Comparison of ENCODE assay signal across 22 cellular contexts in the genomic region with DNA sequence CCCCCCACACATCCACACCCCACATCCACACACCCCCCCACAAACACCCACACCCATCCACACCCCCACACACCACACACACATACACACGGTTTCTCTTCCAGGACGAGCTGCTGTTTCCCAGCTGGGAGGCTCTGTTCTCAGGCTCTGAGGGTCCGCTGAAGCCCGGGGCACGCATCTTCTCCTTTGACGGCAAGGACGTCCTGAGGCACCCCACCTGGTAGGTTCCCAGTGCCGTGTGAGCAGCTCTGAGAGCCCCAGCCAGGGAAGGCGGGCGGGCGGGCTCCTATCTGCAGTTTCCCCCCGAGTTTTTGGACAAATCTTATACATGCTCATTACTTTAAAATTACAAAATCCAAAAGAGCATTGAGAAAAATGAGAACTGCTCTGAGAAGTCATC. TPM values are rescaled to one million over a fixed set of nuclear protein-coding genes. Genes with fewer than 3 reads are reported as not detected.
DNase-seq lines count a peak whose midpoint lies in the region; ATAC-seq and TF ChIP-seq lines count a peak whose summit lies in the region.
"Had no signal": no experiment of that assay in that cellular context is flagged by ENCODE, and none has a peak within 500 bp of the region (broad histone marks: within the 10 kb centered on the region; RNA-seq: fewer than 3 reads in every experiment).

No MANE protein-coding gene starts in this region.

- H3K36me3 ChIP-seq in neutrophil = peaks cover 94% of the 10 kb centered on the region

- H3K27ac Mint-ChIP-seq in stimulated activated naive CD8-positive, alpha-beta T cell treated with anti-CD3 and anti-CD28 coated beads, Interleukin-15, amount 100 ng/mL, for 72 hours = peak overlapping the region; percentile 25 to 27
- no peak overlapping the region for H3K27ac Mint-ChIP-seq in activated CD4-positive, alpha-beta memory T cell treated with anti-CD3 and anti-CD28 coated beads, Interleukin-2, amount 10 ng/mL, durations not matched to agents 7 days and 5 days
- H3K27ac Mint-ChIP-seq: activated B cell treated with CpG ODN at 0.5 μM for 24 hours; activated CD4-positive, alpha-beta memory T cell treated with anti-CD3 and anti-CD28 coated beads for 36 hours; nephron; progenitor cell of endocrine pancreas had no signal

- H3K27ac ChIP-seq in neutrophil = peak overlapping the region; percentile 93
- H3K27ac ChIP-seq: A549, Peyer's patch, tibial nerve had no signal

- no peak overlapping the region for H3K4me3 Mint-ChIP-seq in stimulated activated naive CD8-positive, alpha-beta T cell treated with anti-CD3 and anti-CD28 coated beads, Interleukin-15, amount 100 ng/mL, for 72 hours
- H3K4me3 Mint-ChIP-seq in activated CD4-positive, alpha-beta memory T cell treated with anti-CD3 and anti-CD28 coated beads, Interleukin-2, amount 10 ng/mL, durations not matched to agents 7 days and 5 days = no peak overlapping the region
- H3K4me3 Mint-ChIP-seq: activated B cell treated with CpG ODN at 0.5 μM for 24 hours; activated CD4-positive, alpha-beta memory T cell treated with anti-CD3 and anti-CD28 coated beads for 36 hours; nephron had no signal

- peaks cover 2% of the 10 kb centered on the region for H3K36me3 Mint-ChIP-seq in activated CD4-positive, alpha-beta memory T cell treated with anti-CD3 and anti-CD28 coated beads, Interleukin-2, amount 10 ng/mL, durations not matched to agents 7 days and 5 days (ENCODE audit: low read depth)

- peaks cover 46 to 86% of the 10 kb centered on the region in 2 experiments for H3K4me1 ChIP-seq in neutrophil (ENCODE audit: control insufficient read depth in 1 of 2, insufficient read depth in 1 of 2, low read depth in 1 of 2, low read length in 1 of 2)
- H3K4me1 ChIP-seq: A549, Peyer's patch, tibial nerve had no signal

- CTCF ChIA-PET in activated CD4-positive, alpha-beta memory T cell treated with anti-CD3 and anti-CD28 coated beads, Interleukin-2, amount 10 ng/mL, durations not matched to agents 7 days and 5 days (lab: Charles Lee) = no interaction called here

- peaks cover 26% of the 10 kb centered on the region for H3K4me1 Mint-ChIP-seq in stimulated activated naive CD8-positive, alpha-beta T cell treated with anti-CD3 and anti-CD28 coated beads, Interleukin-15, amount 100 ng/mL, for 72 hours
- H3K4me1 Mint-ChIP-seq in activated CD4-positive, alpha-beta memory T cell treated with anti-CD3 and anti-CD28 coated beads, Interleukin-2, amount 10 ng/mL, durations not matched to agents 7 days and 5 days = peaks cover 5% of the 10 kb centered on the region
- H3K4me1 Mint-ChIP-seq: activated B cell treated with CpG ODN at 0.5 μM for 24 hours, nephron had no signal

- intact Hi-C loops in left ventricle myocardium superior (cut with micrococcal nuclease) = no loop called here

- TF ChIP-seq CTCF in neutrophil (IDR thresholded peaks at IDR 0.05) = no peak

- no peak for DNase-seq in stimulated activated naive CD8-positive, alpha-beta T cell treated with anti-CD3 and anti-CD28 coated beads, Interleukin-15, amount 100 ng/mL, for 72 hours
- no peak for DNase-seq in stimulated activated naive CD8-positive, alpha-beta T cell treated with anti-CD3 and anti-CD28 coated beads, Interleukin-15, Interleukin-2, amounts not matched to agents 100 U/mL and 50 U/mL, for 24 hours
- DNase-seq in left ventricle myocardium superior (peak; percentile 11), cerebellar cortex (ENCODE audit: low spot score) (no peak), NCI-H187 treated with DMSO at 0.1 percent for 48 hours (lab: John Stamatoyannopoulos, UW) (no peak)
- DNase-seq in activated CD4-positive, alpha-beta memory T cell treated with anti-CD3 and anti-CD28 coated beads, Interleukin-2, amount 10 ng/mL, durations not matched to agents 7 days and 5 days = no peak
- DNase-seq: activated B cell treated with CpG ODN at 0.5 μM for 24 hours; activated CD4-positive, alpha-beta memory T cell treated with anti-CD3 and anti-CD28 coated beads for 36 hours; cortex of kidney; NCI-H1092 treated with DMSO at 0.1 percent for 48 hours; NCI-H2107; Peyer's patch; SK-N-SH; stimulated activated CD4-positive, alpha-beta T cell treated with anti-CD3 and anti-CD28 coated beads, Interleukin-2, amount 100 ng/mL, for 48 hours; stimulated activated naive CD4-positive, alpha-beta T cell treated with Interleukin-2 at 50 U/mL for 16 hours had no signal

- no peaks in the 10 kb centered on the region for H3K27me3 Mint-ChIP-seq in stimulated activated naive CD8-positive, alpha-beta T cell treated with anti-CD3 and anti-CD28 coated beads, Interleukin-15, amount 100 ng/mL, for 72 hours
- H3K27me3 Mint-ChIP-seq in activated CD4-positive, alpha-beta memory T cell treated with anti-CD3 and anti-CD28 coated beads, Interleukin-2, amount 10 ng/mL, durations not matched to agents 7 days and 5 days = no peaks in the 10 kb centered on the region
- H3K27me3 Mint-ChIP-seq: activated B cell treated with CpG ODN at 0.5 μM for 24 hours; activated CD4-positive, alpha-beta memory T cell treated with anti-CD3 and anti-CD28 coated beads for 36 hours; progenitor cell of endocrine pancreas had no signal

- H3K9me3 ChIP-seq in neutrophil = no peaks in the 10 kb centered on the region
- H3K9me3 ChIP-seq: A549, Peyer's patch, SK-N-SH, tibial nerve had no signal

- H3K9me3 Mint-ChIP-seq in stimulated activated naive CD8-positive, alpha-beta T cell treated with anti-CD3 and anti-CD28 coated beads, Interleukin-15, amount 100 ng/mL, for 72 hours = no peaks in the 10 kb centered on the region
- H3K9me3 Mint-ChIP-seq in activated CD4-positive, alpha-beta memory T cell treated with anti-CD3 and anti-CD28 coated beads, Interleukin-2, amount 10 ng/mL, durations not matched to agents 7 days and 5 days = no peaks in the 10 kb centered on the region
- H3K9me3 Mint-ChIP-seq: activated B cell treated with CpG ODN at 0.5 μM for 24 hours; activated CD4-positive, alpha-beta memory T cell treated with anti-CD3 and anti-CD28 coated beads for 36 hours; nephron had no signal

- H3K4me3 ChIP-seq in neutrophil (ENCODE audit: low read depth in 1 of 2, low read length in 1 of 2) = no peak overlapping the region
- H3K4me3 ChIP-seq: A549, Peyer's patch, smooth muscle cell, tibial nerve had no signal

- H3K27me3 ChIP-seq in neutrophil = no peaks in the 10 kb centered on the region
- H3K27me3 ChIP-seq: Peyer's patch, tibial nerve had no signal

- no peak for ATAC-seq in stimulated activated naive CD8-positive, alpha-beta T cell treated with anti-CD3 and anti-CD28 coated beads, Interleukin-15, amount 100 ng/mL, for 72 hours
- no peak for ATAC-seq in stimulated activated naive CD8-positive, alpha-beta T cell treated with anti-CD3 and anti-CD28 coated beads, Interleukin-15, Interleukin-2, amounts not matched to agents 100 U/mL and 50 U/mL, for 24 hours
- ATAC-seq in left ventricle myocardium superior (no peak), GM18907 (IDR thresholded peaks at IDR 0.05; ENCODE audit: unreplicated experiment) (no peak)
- ATAC-seq: A549 had no signal

- POLR2A ChIA-PET in activated CD4-positive, alpha-beta memory T cell treated with anti-CD3 and anti-CD28 coated beads, Interleukin-2, amount 10 ng/mL, durations not matched to agents 7 days and 5 days (lab: Charles Lee) = no interaction called here

RNA-seq across cellular contexts. Expression of a gene that starts 31.2 kb away (rescaled TPM):
- total RNA-seq in left ventricle myocardium superior = 7.6 TPM
- total RNA-seq in activated CD4-positive, alpha-beta memory T cell treated with anti-CD3 and anti-CD28 coated beads, Interleukin-2, amount 10 ng/mL, durations not matched to agents 7 days and 5 days = 10 to 100 TPM; 30.0 to 31.2 TPM
